8 cellular contexts compared by ENCODE assay signal in the genomic region with DNA sequence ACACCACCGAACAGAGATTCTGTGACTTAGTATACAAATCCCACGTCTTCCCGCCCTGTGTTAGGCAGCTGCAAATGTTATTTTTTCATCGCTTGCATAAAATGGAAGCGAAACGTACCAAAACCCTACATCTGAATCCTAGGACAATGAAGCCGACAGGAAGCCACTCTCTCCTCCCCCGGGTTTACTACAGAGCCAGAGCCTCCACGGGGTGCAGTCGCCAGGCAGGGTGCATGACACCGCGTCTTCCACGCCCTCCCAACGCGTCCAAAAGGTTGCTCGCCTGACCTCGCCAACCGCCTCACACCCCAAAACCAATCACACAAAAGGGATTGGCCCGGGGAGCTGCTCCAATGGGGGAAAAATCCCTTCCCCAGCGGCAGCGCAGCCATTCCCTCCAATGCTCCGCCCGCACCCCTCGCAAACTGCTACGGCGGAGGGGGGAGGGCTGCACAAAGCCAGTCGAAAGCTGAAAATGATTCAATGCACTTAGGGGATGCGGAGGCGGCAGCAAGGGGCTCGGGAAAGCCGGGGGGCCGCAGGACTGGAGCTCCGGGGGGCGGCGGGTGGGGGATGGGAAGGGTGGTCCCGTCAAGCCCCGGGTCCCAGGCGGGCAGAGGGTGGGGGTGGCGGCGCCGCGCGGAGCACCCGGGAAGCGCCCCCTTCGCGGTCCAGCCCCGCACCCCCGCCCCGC. TPM values are rescaled to one million over a fixed set of nuclear protein-coding genes. Genes with fewer than 3 reads are reported as not detected.
DNase-seq lines count a peak whose midpoint lies in the region; ATAC-seq and TF ChIP-seq lines count a peak whose summit lies in the region.

No MANE protein-coding gene starts in this region.

- no peak overlapping the region for H2BK15ac ChIP-seq in H9 (ENCODE audit: low read depth, low read length)

- H3K4me3 ChIP-seq in DND-41 (ENCODE audit: low read depth in 1 of 2, low read length in 2 of 2) (peak overlapping the region; percentile 41 to 70), iPS-18a (ENCODE audit: low read length) (peak overlapping the region; percentile 98), skeletal muscle satellite cell (ENCODE audit: low read length) (peak overlapping the region; percentile 98)

- H3K36me3 Mint-ChIP-seq in H9 (ENCODE audit: insufficient read depth in 1 of 3, low read depth in 3 of 3) = no peaks in the 10 kb centered on the region; a peak in 2 of 7 replicates
- H3K36me3 Mint-ChIP-seq in T-helper 2 cell treated with Interferon-gamma antibody and Interleukin-4, amounts not matched to agents 5 μg/mL and 100 μg/mL, for 36 hours (ENCODE audit: low read depth) = peaks cover 5% of the 10 kb centered on the region
- peaks cover 27% of the 10 kb centered on the region for H3K36me3 Mint-ChIP-seq in brain

- H3K79me1 ChIP-seq in H9 (ENCODE audit: insufficient read depth, low read depth, low read length, poor library complexity, severe bottlenecking) = no peaks in the 10 kb centered on the region

- H2AK5ac ChIP-seq in H9 (ENCODE audit: insufficient read length, low read length) = no peak overlapping the region

- H3K27ac ChIP-seq in DND-41 (ENCODE audit: low read length) (peak overlapping the region; percentile 98), H9 (ENCODE audit: insufficient read length, low read depth, low read length) (peak overlapping the region; percentile 2), iPS-18a (ENCODE audit: low read length) (peak overlapping the region; percentile 89)

- H3K4ac ChIP-seq in H9 (ENCODE audit: low read depth, low read length) = no peak overlapping the region

- H2BK120ac ChIP-seq in H9 (ENCODE audit: low read depth, low read length, poor library complexity, severe bottlenecking) = no peak overlapping the region

- H3K23me2 ChIP-seq in H9 (ENCODE audit: insufficient read length, low read depth, low read length, poor library complexity, severe bottlenecking) = peaks cover 13% of the 10 kb centered on the region

- no peaks in the 10 kb centered on the region for H3K27me3 ChIP-seq in DND-41 (ENCODE audit: insufficient read depth, low read length, poor library complexity)
- no peaks in the 10 kb centered on the region for H3K27me3 ChIP-seq in H9 (ENCODE audit: insufficient read depth, low read length)
- H3K27me3 ChIP-seq in iPS-18a (ENCODE audit: control insufficient read depth, insufficient read depth, low read length) = no peaks in the 10 kb centered on the region
- no peaks in the 10 kb centered on the region for H3K27me3 ChIP-seq in skeletal muscle satellite cell (ENCODE audit: control insufficient read depth, insufficient read depth, low read length)

- H2AFZ ChIP-seq in DND-41 (ENCODE audit: low read depth, low read length) = peak overlapping the region; percentile 87
- H2AFZ ChIP-seq in H9 (ENCODE audit: low read length) = no peak overlapping the region

- no peak overlapping the region for H4K8ac ChIP-seq in H9 (replicated peaks; ENCODE audit: insufficient read length, low read depth, low read length)

- no peak overlapping the region for H4K91ac ChIP-seq in H9 (ENCODE audit: insufficient read length, low read depth, low read length)

- H3K9ac ChIP-seq in DND-41 (ENCODE audit: low read depth, low read length) = peak overlapping the region; percentile 83
- peak overlapping the region; percentile 64 for H3K9ac ChIP-seq in H9 (ENCODE audit: extremely low read depth, insufficient read length, low read length)
- H3K9ac ChIP-seq in iPS-18a (ENCODE audit: low read length) = peak overlapping the region; percentile 77
- peak overlapping the region; percentile 88 for H3K9ac ChIP-seq in skeletal muscle satellite cell (ENCODE audit: low read depth, low read length)

- H3K27ac Mint-ChIP-seq in H9 = peak overlapping the region; percentile 96 to 99 (median 98)
- peak overlapping the region; percentile 95 for H3K27ac Mint-ChIP-seq in T-helper 2 cell treated with Interferon-gamma antibody and Interleukin-4, amounts not matched to agents 5 μg/mL and 100 μg/mL, for 36 hours
- H3K27ac Mint-ChIP-seq in brain = peak overlapping the region; percentile 99 to 100 (median 100)

- H2BK5ac ChIP-seq in H9 (ENCODE audit: insufficient read length, low read length) = no peak overlapping the region

- no CpG with 5 or more reads among the region's 50 CpGs for WGBS in H9 (ENCODE audit: extremely low coverage, insufficient read length, low lambda C conversion rate)

- H4K20me1 ChIP-seq in DND-41 (ENCODE audit: insufficient read depth, low read length) (peaks cover 9% of the 10 kb centered on the region; the same call in 1 of the 2 replicates), H9 (ENCODE audit: control insufficient read depth, insufficient read depth, insufficient read length) (no peaks in the 10 kb centered on the region)

- H2BK20ac ChIP-seq in H9 (ENCODE audit: low read depth, low read length, poor library complexity, severe bottlenecking) = no peak overlapping the region

- peaks cover 36% of the 10 kb centered on the region for H3K4me1 ChIP-seq in DND-41 (ENCODE audit: insufficient read depth, low read length)
- peaks cover 2% of the 10 kb centered on the region; the same call in 1 of the 2 replicates for H3K4me1 ChIP-seq in H9 (ENCODE audit: insufficient read depth, low read length)
- peaks cover 25% of the 10 kb centered on the region for H3K4me1 ChIP-seq in iPS-18a (ENCODE audit: control insufficient read depth, low read depth, low read length)
- H3K4me1 ChIP-seq in skeletal muscle satellite cell (ENCODE audit: control insufficient read depth, insufficient read depth, low read length) = peaks cover 35% of the 10 kb centered on the region

- no peak overlapping the region for H3K23ac ChIP-seq in H9 (ENCODE audit: insufficient read length, low read depth, low read length)

- no peaks in the 10 kb centered on the region for H3K9me3 ChIP-seq in DND-41 (ENCODE audit: insufficient read depth, low read length, severe bottlenecking)
- no peaks in the 10 kb centered on the region for H3K9me3 ChIP-seq in H9 (ENCODE audit: control insufficient read depth, low read depth, low read length)
- H3K9me3 ChIP-seq in iPS-18a (ENCODE audit: control insufficient read depth, low read depth, low read length) = no peaks in the 10 kb centered on the region
- no peaks in the 10 kb centered on the region for H3K9me3 ChIP-seq in skeletal muscle satellite cell (replicated peaks; ENCODE audit: low read length)

- H3K36me3 ChIP-seq in DND-41 (ENCODE audit: insufficient read depth, low read length) = no peaks in the 10 kb centered on the region
- H3K36me3 ChIP-seq in iPS-18a (ENCODE audit: control insufficient read depth, low read depth, low read length) = no peaks in the 10 kb centered on the region
- H3K36me3 ChIP-seq in skeletal muscle satellite cell (ENCODE audit: insufficient read depth, low read length) = no peaks in the 10 kb centered on the region

- DNase-seq in DND-41 = peak; percentile 68
- peak; percentile 61 for DNase-seq in H9
- peak; percentile 67 for DNase-seq in NCI-H1092 (lab: John Stamatoyannopoulos, UW)
- peak; percentile 72 for DNase-seq in T-helper 2 cell treated with Interferon-gamma antibody and Interleukin-4, amounts not matched to agents 5 μg/mL and 100 μg/mL, for 36 hours (ENCODE audit: low spot score)
- no peak for DNase-seq in NK-92 treated with Interleukin-12 subunit alpha and Interleukin-12 subunit beta, amount 100 ng/mL, for 24 hours (lab: John Stamatoyannopoulos, UW)

- no peak overlapping the region for H3K56ac ChIP-seq in H9 (ENCODE audit: insufficient read length, low read depth, low read length)

- TF ChIP-seq CTCF in DND-41 (IDR thresholded peaks at IDR 0.05; ENCODE audit: borderline replicate concordance, extremely low read depth, low read length, poor library complexity, severe bottlenecking) (peak; percentile 1), H9 (conservative IDR thresholded peaks at IDR 0.05) (no peak; the same call in 2 of the 3 replicates), brain (conservative IDR thresholded peaks at IDR 0.05) (no peak)

- no peak overlapping the region for H2BK12ac ChIP-seq in H9 (ENCODE audit: insufficient read length, low read depth, low read length)

- peak overlapping the region; percentile 65 for H3K18ac ChIP-seq in H9 (ENCODE audit: insufficient read length, low read depth, low read length)

- H3K4me3 Mint-ChIP-seq in H9 (peak overlapping the region; percentile 98 to 99), brain (peak overlapping the region; percentile 99 to 100 (median 99))
- H3K4me3 Mint-ChIP-seq in T-helper 2 cell treated with Interferon-gamma antibody and Interleukin-4, amounts not matched to agents 5 μg/mL and 100 μg/mL, for 36 hours = peak overlapping the region; percentile 97

- no peaks in the 10 kb centered on the region for H3K27me3 Mint-ChIP-seq in H9 (ENCODE audit: low read depth)
- H3K27me3 Mint-ChIP-seq in T-helper 2 cell treated with Interferon-gamma antibody and Interleukin-4, amounts not matched to agents 5 μg/mL and 100 μg/mL, for 36 hours (ENCODE audit: low read depth) = no peaks in the 10 kb centered on the region
- peaks cover 14% of the 10 kb centered on the region for H3K27me3 Mint-ChIP-seq in brain

- H3K79me2 ChIP-seq in DND-41 (ENCODE audit: insufficient read depth, low read length) = peaks cover 94% of the 10 kb centered on the region
- peaks cover 16% of the 10 kb centered on the region; the same call in 1 of the 2 replicates for H3K79me2 ChIP-seq in H9 (ENCODE audit: insufficient read depth, low read length)

- H3K4me2 ChIP-seq in DND-41 (ENCODE audit: insufficient read depth, low read length) = peak overlapping the region; percentile 73
- H3K4me2 ChIP-seq in H9 (ENCODE audit: insufficient read depth, insufficient read length, low read length) = peak overlapping the region; percentile 80
- peak overlapping the region; percentile 93 for H3K4me2 ChIP-seq in skeletal muscle satellite cell (ENCODE audit: low read length)

- no peak overlapping the region for H3T11ph ChIP-seq in H9 (ENCODE audit: low read length)

- H3K4me1 Mint-ChIP-seq in H9 (peaks cover 35 to 46% of the 10 kb centered on the region in 2 experiments), brain (peaks cover 47% of the 10 kb centered on the region)
- H3K4me1 Mint-ChIP-seq in T-helper 2 cell treated with Interferon-gamma antibody and Interleukin-4, amounts not matched to agents 5 μg/mL and 100 μg/mL, for 36 hours (ENCODE audit: low read depth) = peaks cover 31% of the 10 kb centered on the region

- peak overlapping the region; percentile 82; the same call in 1 of the 2 replicates for H3K14ac ChIP-seq in H9 (ENCODE audit: insufficient read depth, low read length)

- ATAC-seq in DND-41 (ENCODE audit: insufficient read depth, low read depth) = peak; percentile 31

- no peaks in the 10 kb centered on the region for H3K9me3 Mint-ChIP-seq in H9
- no peaks in the 10 kb centered on the region for H3K9me3 Mint-ChIP-seq in T-helper 2 cell treated with Interferon-gamma antibody and Interleukin-4, amounts not matched to agents 5 μg/mL and 100 μg/mL, for 36 hours
- peaks cover 0 to 23% (median 7%) of the 10 kb centered on the region in 5 experiments for H3K9me3 Mint-ChIP-seq in brain

- no peak overlapping the region for H4K5ac ChIP-seq in H9 (ENCODE audit: insufficient read length, low read depth, low read length)

RNA-seq across cellular contexts. Expression of a gene that starts 0.7 kb away (rescaled TPM):
- 97.7 and 99.2 TPM in 2 replicates for total RNA-seq in H9 (2021)
- polyA plus RNA-seq in brain (ENCODE audit: insufficient read depth, low read depth, low replicate concordance) = 61.5 TPM
- 105 and 122 TPM in 2 replicates for total RNA-seq in skeletal muscle satellite cell (2012; rRNA removed)

RNA-seq across cellular contexts. Expression of a gene that starts 1.5 kb away (rescaled TPM):
- 10.0 and 11.4 TPM in 2 replicates for total RNA-seq in H9 (2021)
- polyA plus RNA-seq in brain (ENCODE audit: insufficient read depth, low read depth, low replicate concordance) = 12.3 TPM
- total RNA-seq in skeletal muscle satellite cell (2012; rRNA removed) = 40.2 and 43.9 TPM in 2 replicates

Comparison
In these comparisons a context has a peak if more than half of its experiments do, and no peak if none do; other contexts are left out.
1. H3K27ac ChIP-seq: peak in every context shown above with its lines; median percentile 98 in DND-41; 89 in iPS-18a; 2 in H9.